9 cellular contexts compared by ENCODE assay signal in genomic region chr3:171457263-171458055, GRCh38. TPM values are rescaled to one million over a fixed set of nuclear protein-coding genes. Genes with fewer than 3 reads are reported as not detected.
DNase-seq lines count a peak whose midpoint lies in the region; ATAC-seq, FAIRE-seq and TF ChIP-seq lines count a peak whose summit lies in the region.
"Had no signal": no experiment of that assay in that cellular context is flagged by ENCODE, and none has a peak within 500 bp of the region (broad histone marks: within the 10 kb centered on the region; RNA-seq: fewer than 3 reads in every experiment).

No MANE protein-coding gene starts in this region.

- H3K4ac ChIP-seq in mesenchymal stem cell (ENCODE audit: low read depth in 1 of 2, low read length in 2 of 2), result no peak overlapping the region

- intact Hi-C loops in cardiac septum (cut with DNase I), result loop anchor here (10.0 kb wide), 1 partner anchor 63 kb away; no protein-coding TSS in a partner anchor
- intact Hi-C loops in transverse colon (cut with DNase I; ENCODE audit: low total_unique reads), result no loop called here
- intact Hi-C loops in uterus (cut with DNase I; ENCODE audit: low total_unique reads), result no loop called here

- no peaks in the 10 kb centered on the region for H3K9me3 ChIP-seq in cardiac muscle cell (ENCODE audit: low read depth)
- H3K9me3 ChIP-seq in mesenchymal stem cell (ENCODE audit: control insufficient read depth, low read length), result no peaks in the 10 kb centered on the region
- H3K9me3 ChIP-seq in transverse colon, result no peaks in the 10 kb centered on the region
- H3K9me3 ChIP-seq in uterus, result no peaks in the 10 kb centered on the region

- H3K14ac ChIP-seq in mesenchymal stem cell (ENCODE audit: low read length in 2 of 2), result no peak overlapping the region

- H3K4me1 ChIP-seq in cardiac muscle cell (ENCODE audit: low read depth) (peaks cover 30% of the 10 kb centered on the region), mesenchymal stem cell (ENCODE audit: control insufficient read depth, insufficient read depth, low read depth, low read length) (peaks cover 10% of the 10 kb centered on the region), transverse colon (peaks cover 0 to 36% (median 22%) of the 10 kb centered on the region in 4 donors), uterus (no peaks in the 10 kb centered on the region)

- H3K4me2 ChIP-seq in mesenchymal stem cell (ENCODE audit: low read length, poor library complexity, severe bottlenecking), result peak overlapping the region; percentile 92

- TF ChIP-seq EP300 in transverse colon (IDR thresholded peaks at IDR 0.05; ENCODE audit: low read depth), result no peak

- no peak overlapping the region for H3K9ac ChIP-seq in mesenchymal stem cell (ENCODE audit: low read length)

- H3K36me3 ChIP-seq in cardiac muscle cell, result no peaks in the 10 kb centered on the region
- H3K36me3 ChIP-seq in mesenchymal stem cell (ENCODE audit: control insufficient read depth in 1 of 2, insufficient read depth in 2 of 2, low read depth in 1 of 2, low read length in 2 of 2), result no peaks in the 10 kb centered on the region
- no peaks in the 10 kb centered on the region for H3K36me3 ChIP-seq in transverse colon
- H3K36me3 ChIP-seq in uterus, result no peaks in the 10 kb centered on the region

- FAIRE-seq in RCC 7860 (lab: Jason Lieb, UNC), result no peak

- H2BK15ac ChIP-seq in mesenchymal stem cell (ENCODE audit: low read depth, poor library complexity, severe bottlenecking), result no peak overlapping the region

- TF ChIP-seq POLR2A in transverse colon (IDR thresholded peaks at IDR 0.05), result no peak
- no peak for TF ChIP-seq POLR2A in uterus (IDR thresholded peaks at IDR 0.05)

- H2AFZ ChIP-seq in mesenchymal stem cell (ENCODE audit: low read depth, low read length), result no peak overlapping the region

- H2BK12ac ChIP-seq in mesenchymal stem cell (ENCODE audit: low read length in 2 of 2), result no peak overlapping the region

- DNase-seq in cardiac muscle cell (ENCODE audit: low read depth in 1 of 2, low spot score in 1 of 2) (peak in 1 of 2 donors; percentile 53), cardiac septum (ENCODE audit: low spot score) (no peak), mesenchymal stem cell (peak; percentile 17), transverse colon (peak; percentile 35), RCC 7860 (ENCODE audit: low spot score) (no peak), uterus (no peak)
- peak; percentile 11 for DNase-seq in central memory CD4-positive, alpha-beta T cell

- TF ChIP-seq CTCF in cardiac muscle cell (IDR thresholded peaks at IDR 0.05; ENCODE audit: low read depth, low read length) (no peak), transverse colon (IDR thresholded peaks at IDR 0.05) (no peak), uterus (IDR thresholded peaks at IDR 0.05) (no peak)

- peak overlapping the region in 1 of 2 experiments; percentile 10 for H3K23ac ChIP-seq in mesenchymal stem cell (ENCODE audit: low read length in 2 of 2)

- no peak overlapping the region for H4K91ac ChIP-seq in mesenchymal stem cell (ENCODE audit: low read length)

- peak overlapping the region; percentile 86 for H3K27ac ChIP-seq in cardiac muscle cell
- H3K27ac ChIP-seq in mesenchymal stem cell (ENCODE audit: low read length, poor library complexity, severe bottlenecking), result no peak overlapping the region
- peak overlapping the region; percentile 90 to 95 (median 92) for H3K27ac ChIP-seq in transverse colon
- H3K27ac ChIP-seq in uterus, result no peak overlapping the region
- H3K27ac ChIP-seq: C4-2B had no signal

- no peak overlapping the region for H4K8ac ChIP-seq in mesenchymal stem cell (ENCODE audit: low read length)

- WGBS in mesenchymal stem cell, result 25% methylated on average over 10 of the region's 10 CpGs
- WGBS in transverse colon (ENCODE audit: low coverage in 1 of 2), 2 donors, result 36% methylated on average over 10 of the region's 10 CpGs; no CpG with 5 or more reads in 1 of the 2 donors

- no peak overlapping the region for H2AK5ac ChIP-seq in mesenchymal stem cell (ENCODE audit: low read length, severe bottlenecking)

- H3K4me3 ChIP-seq in cardiac muscle cell (peak overlapping the region; percentile 95), mesenchymal stem cell (ENCODE audit: insufficient read depth in 1 of 2, low read depth in 1 of 2, low read length in 2 of 2) (peak overlapping the region in 1 of 2 experiments; percentile 63), transverse colon (peak overlapping the region in 3 of 4 donors; percentile 69 to 85 (median 75)), uterus (no peak overlapping the region)

- ATAC-seq in HG03457 (IDR thresholded peaks at IDR 0.05; ENCODE audit: unreplicated experiment), result no peak

- H3K27me3 ChIP-seq in cardiac muscle cell, result no peaks in the 10 kb centered on the region
- H3K27me3 ChIP-seq in mesenchymal stem cell (ENCODE audit: control insufficient read depth in 1 of 2, insufficient read depth in 1 of 2, low read length in 2 of 2), result peaks cover 0 to 7% of the 10 kb centered on the region in 2 experiments
- H3K27me3 ChIP-seq in transverse colon, result no peaks in the 10 kb centered on the region
- no peaks in the 10 kb centered on the region for H3K27me3 ChIP-seq in uterus

- no peak overlapping the region for H3K18ac ChIP-seq in mesenchymal stem cell (ENCODE audit: low read depth in 1 of 2, low read length in 2 of 2)

- in situ Hi-C loops in transverse colon (cut with MboI; ENCODE audit: low pct_ligation_motif_present in 1 of 4, low pct_unique_long_range_greater_than_20kb in 1 of 4, low sequenced_read_pairs in 3 of 4), result no loop called here

- peaks cover 20% of the 10 kb centered on the region for H3K79me1 ChIP-seq in mesenchymal stem cell (replicated peaks; ENCODE audit: low read length, poor library complexity, severe bottlenecking)

- no peak overlapping the region for H2BK5ac ChIP-seq in mesenchymal stem cell (ENCODE audit: low read depth, low read length, poor library complexity, severe bottlenecking)

- no peak overlapping the region for H2BK120ac ChIP-seq in mesenchymal stem cell (ENCODE audit: low read depth, low read length)

RNA-seq across cellular contexts. Expression of gene TNIK, which starts 2.7 kb away (rescaled TPM):
- 26.4 and 55.1 TPM in 2 replicates for total RNA-seq in cardiac muscle cell
- 32.6 and 32.8 TPM in 2 replicates for polyA plus RNA-seq in cardiac muscle cell
- 42.2 TPM for total RNA-seq in cardiac septum
- 12.9 TPM for polyA plus RNA-seq in mesenchymal stem cell (2013, experiment 1 of 2)
- 11.9 TPM for polyA plus RNA-seq in mesenchymal stem cell (2013, experiment 2 of 2)
- 10 to 100 TPM; 32.9 to 52.0 (median 40.2) TPM for total RNA-seq in transverse colon
- total RNA-seq in uterus, result 10 to 100 TPM in 1 of 4 donors, 1 to 10 TPM in 3; 1.5 to 20.3 (median 7.7) TPM

Comparison
In these comparisons a context has a peak if more than half of its experiments do, and no peak if none do; other contexts are left out.
1. DNase-seq: peak in central memory CD4-positive, alpha-beta T cell (single experiment), mesenchymal stem cell (single experiment) and transverse colon (single experiment); none in cardiac septum (single experiment), RCC 7860 (single experiment) and uterus (0 of 2).
2. H3K27ac ChIP-seq: peak in cardiac muscle cell (single experiment) and transverse colon (4 of 4); none in mesenchymal stem cell (single experiment) and uterus (0 of 2).
3. H3K4me3 ChIP-seq: peak in cardiac muscle cell (single experiment) and transverse colon (3 of 4); none in uterus (0 of 2).